In genomic region chr6:16404456-16404855, GRCh38 we compare ENCODE assay signal across 19 cellular contexts.
DNase-seq lines count a peak whose midpoint lies in the region; ATAC-seq and TF ChIP-seq lines count a peak whose summit lies in the region.
"Had no signal": no experiment of that assay in that cellular context is flagged by ENCODE, and none has a peak within 500 bp of the region (broad histone marks: within the 10 kb centered on the region; RNA-seq: fewer than 3 reads in every experiment).

No MANE protein-coding gene starts in this region.

- H3K9me3 Mint-ChIP-seq in CD8-positive, alpha-beta T cell, result no peaks in the 10 kb centered on the region
- H3K9me3 Mint-ChIP-seq in WTC11, result peaks cover 10% of the 10 kb centered on the region
- H3K9me3 Mint-ChIP-seq: activated CD4-positive, alpha-beta T cell treated with anti-CD3 and anti-CD28 coated beads, Interleukin-2, amount 10 ng/mL, durations not matched to agents 7 days and 5 days; activated naive CD4-positive, alpha-beta T cell treated with anti-CD3 and anti-CD28 coated beads, Interleukin-2, amount 10 ng/mL, durations not matched to agents 7 days and 5 days had no signal

- CTCF ChIA-PET in CD8-positive, alpha-beta T cell (lab: Charles Lee), result no interaction called here
- CTCF ChIA-PET in WTC11 (lab: Charles Lee), result no interaction called here

- no peak overlapping the region for H3K4me3 Mint-ChIP-seq in CD8-positive, alpha-beta T cell
- no peak overlapping the region for H3K4me3 Mint-ChIP-seq in WTC11
- H3K4me3 Mint-ChIP-seq: activated CD4-positive, alpha-beta T cell treated with anti-CD3 and anti-CD28 coated beads, Interleukin-2, amount 10 ng/mL, durations not matched to agents 7 days and 5 days; activated naive CD4-positive, alpha-beta T cell treated with anti-CD3 and anti-CD28 coated beads, Interleukin-2, amount 10 ng/mL, durations not matched to agents 7 days and 5 days; CD14-positive monocyte had no signal

- peak; percentile 42 for ATAC-seq in CD8-positive, alpha-beta T cell
- no peak for ATAC-seq in WTC11
- ATAC-seq in mucosa of descending colon, result no peak

- no peaks in the 10 kb centered on the region for H3K4me1 ChIP-seq in CD8-positive, alpha-beta T cell (ENCODE audit: insufficient read depth, low read length)
- H3K4me1 ChIP-seq in muscle layer of colon (ENCODE audit: insufficient read depth, low read length) (peaks cover 64% of the 10 kb centered on the region), sigmoid colon (peaks cover 0 to 79% (median 68%) of the 10 kb centered on the region in 4 donors), mucosa of descending colon (ENCODE audit: low read depth) (no peaks in the 10 kb centered on the region)
- H3K4me1 ChIP-seq: Peyer's patch, SJCRH30 had no signal

- H3K27ac ChIP-seq in CD8-positive, alpha-beta T cell (ENCODE audit: low read depth, low read length), result no peak overlapping the region
- H3K27ac ChIP-seq in muscle layer of colon (ENCODE audit: low read depth, low read length) (peak overlapping the region; percentile 54), sigmoid colon (peak overlapping the region in 3 of 4 donors; percentile 28 to 76 (median 65))
- H3K27ac ChIP-seq: cardiac muscle cell, KMS-11, Peyer's patch, SJCRH30 had no signal

- WGBS in sigmoid colon, 2 donors, result 88 to 93% methylated on average over 15 of the region's 15 CpGs

- no peak overlapping the region for H3K9ac ChIP-seq in muscle layer of colon (ENCODE audit: low read length)
- H3K9ac ChIP-seq: KMS-11 had no signal

- H3K27me3 Mint-ChIP-seq in CD8-positive, alpha-beta T cell (ENCODE audit: low read depth), result no peaks in the 10 kb centered on the region
- H3K27me3 Mint-ChIP-seq in WTC11 (ENCODE audit: low read depth), result no peaks in the 10 kb centered on the region
- H3K27me3 Mint-ChIP-seq: activated CD4-positive, alpha-beta T cell treated with anti-CD3 and anti-CD28 coated beads, Interleukin-2, amount 10 ng/mL, durations not matched to agents 7 days and 5 days; activated naive CD4-positive, alpha-beta T cell treated with anti-CD3 and anti-CD28 coated beads, Interleukin-2, amount 10 ng/mL, durations not matched to agents 7 days and 5 days had no signal

- H3K4me1 Mint-ChIP-seq in CD8-positive, alpha-beta T cell (ENCODE audit: low read depth), result peaks cover 13% of the 10 kb centered on the region
- H3K4me1 Mint-ChIP-seq in WTC11, result no peaks in the 10 kb centered on the region

- POLR2A ChIA-PET in CD8-positive, alpha-beta T cell (lab: Charles Lee), result no interaction called here
- POLR2A ChIA-PET in WTC11 (lab: Charles Lee), result no interaction called here

- H3K27me3 ChIP-seq in CD8-positive, alpha-beta T cell (ENCODE audit: insufficient read depth, low read length), result no peaks in the 10 kb centered on the region
- H3K27me3 ChIP-seq in muscle layer of colon (ENCODE audit: control insufficient read depth in 1 of 2, insufficient read depth in 2 of 2, low read length in 2 of 2) (no peaks in the 10 kb centered on the region), sigmoid colon (no peaks in the 10 kb centered on the region)
- H3K27me3 ChIP-seq: cardiac muscle cell, Peyer's patch, SJCRH30 had no signal

- no peak overlapping the region for H3K4me3 ChIP-seq in CD8-positive, alpha-beta T cell (ENCODE audit: low read depth, low read length)
- no peak overlapping the region for H3K4me3 ChIP-seq in muscle layer of colon (ENCODE audit: low read depth in 1 of 2, low read length in 2 of 2)
- no peak overlapping the region for H3K4me3 ChIP-seq in sigmoid colon
- H3K4me3 ChIP-seq in mucosa of descending colon, result no peak overlapping the region
- H3K4me3 ChIP-seq: cardiac muscle cell, Peyer's patch, SJCRH30 had no signal

- no peaks in the 10 kb centered on the region for H3K36me3 ChIP-seq in CD8-positive, alpha-beta T cell (ENCODE audit: insufficient read depth, low read length)
- H3K36me3 ChIP-seq in muscle layer of colon (ENCODE audit: insufficient read depth, low read length), result no peaks in the 10 kb centered on the region
- no peaks in the 10 kb centered on the region for H3K36me3 ChIP-seq in sigmoid colon
- H3K36me3 ChIP-seq in mucosa of descending colon (ENCODE audit: low read depth), result no peaks in the 10 kb centered on the region
- H3K36me3 ChIP-seq: cardiac muscle cell, Peyer's patch, SJCRH30 had no signal

- no peaks in the 10 kb centered on the region for H3K9me3 ChIP-seq in CD8-positive, alpha-beta T cell (ENCODE audit: low read length)
- H3K9me3 ChIP-seq in muscle layer of colon (ENCODE audit: low read length) (no peaks in the 10 kb centered on the region), sigmoid colon (no peaks in the 10 kb centered on the region), mucosa of descending colon (no peaks in the 10 kb centered on the region)
- H3K9me3 ChIP-seq: Peyer's patch, SJCRH30 had no signal

- DNase-seq in CD8-positive, alpha-beta T cell, result peak in 2 of 7 experiments; percentile 10 to 24
- DNase-seq in WTC11 (ENCODE audit: low spot score), result no peak
- DNase-seq in sigmoid colon, result no peak
- DNase-seq in erythroblast (lab: John Stamatoyannopoulos, UW), result no peak
- no peak for DNase-seq in mucosa of descending colon
- DNase-seq in kidney glomerular epithelial cell (lab: John Stamatoyannopoulos, UW), result no peak
- DNase-seq: activated CD4-positive, alpha-beta T cell treated with anti-CD3 and anti-CD28 coated beads, Interleukin-2, amount 10 ng/mL, durations not matched to agents 7 days and 5 days; activated naive CD4-positive, alpha-beta T cell treated with anti-CD3 and anti-CD28 coated beads, Interleukin-2, amount 10 ng/mL, durations not matched to agents 7 days and 5 days; anterior cingulate cortex; DMS153; GF-D8; NCI-H510A treated with DMSO at 0.1 percent for 48 hours; Peyer's patch; SJCRH30; stimulated activated CD4-positive, alpha-beta T cell treated with anti-CD3 and anti-CD28 coated beads, Interleukin-12 subunit alpha, Interleukin-12 subunit beta, amount 100 ng/mL, for 4 hours had no signal

- TF ChIP-seq POLR2A in sigmoid colon (IDR thresholded peaks at IDR 0.05), result no peak
- no peak for TF ChIP-seq POLR2A in erythroblast (IDR thresholded peaks at IDR 0.05; ENCODE audit: low read length)

- no peak for TF ChIP-seq CTCF in CD8-positive, alpha-beta T cell (IDR thresholded peaks at IDR 0.05)
- no peak for TF ChIP-seq CTCF in WTC11 (IDR thresholded peaks at IDR 0.05)
- TF ChIP-seq CTCF in sigmoid colon (IDR thresholded peaks at IDR 0.05), result no peak
- no peak for TF ChIP-seq CTCF in mucosa of descending colon (IDR thresholded peaks at IDR 0.05)

- H3K36me3 Mint-ChIP-seq in CD8-positive, alpha-beta T cell, result peaks cover 36% of the 10 kb centered on the region
- no peaks in the 10 kb centered on the region for H3K36me3 Mint-ChIP-seq in WTC11

- TF ChIP-seq EP300 in sigmoid colon (IDR thresholded peaks at IDR 0.05), result no peak

- no peak overlapping the region for H3K27ac Mint-ChIP-seq in CD8-positive, alpha-beta T cell
- peak overlapping the region; percentile 46; the same call in 1 of the 2 replicates for H3K27ac Mint-ChIP-seq in WTC11
- H3K27ac Mint-ChIP-seq: activated CD4-positive, alpha-beta T cell treated with anti-CD3 and anti-CD28 coated beads, Interleukin-2, amount 10 ng/mL, durations not matched to agents 7 days and 5 days; activated naive CD4-positive, alpha-beta T cell treated with anti-CD3 and anti-CD28 coated beads, Interleukin-2, amount 10 ng/mL, durations not matched to agents 7 days and 5 days; CD14-positive monocyte had no signal

- intact Hi-C loops in CD8-positive, alpha-beta T cell (cut with DNase I, micrococcal nuclease), result no loop called here
- intact Hi-C loops in sigmoid colon (cut with DNase I) (loop anchor here (10.0 kb wide), 1 partner anchor 360 kb away; the partner anchor contains the start of gene ATXN1), mucosa of descending colon (cut with DNase I, micrococcal nuclease) (loop anchor here in 1 of 2 donors (10.0 kb wide), 1 partner anchor 70 kb away; no protein-coding TSS in a partner anchor)

TF ChIP-seq in WTC11, 78 proteins besides CTCF, POLR2A, EP300 and RAD21:
- TF ChIP-seq E2F4 (CRISPR knock-in tag; IDR thresholded peaks at IDR 0.05; ENCODE audit: borderline replicate concordance, low read depth), result no peak
- TF ChIP-seq FOXP1 (CRISPR knock-in tag; IDR thresholded peaks at IDR 0.05; ENCODE audit: borderline replicate concordance), result no peak
